In genomic region chr22:49509016-49509415, GRCh38 we compare ENCODE assay signal across 18 cellular contexts.
DNase-seq lines count a peak whose midpoint lies in the region; ATAC-seq, FAIRE-seq and TF ChIP-seq lines count a peak whose summit lies in the region.
"Had no signal": no experiment of that assay in that cellular context is flagged by ENCODE, and none has a peak within 500 bp of the region (broad histone marks: within the 10 kb centered on the region; RNA-seq: fewer than 3 reads in every experiment).

No MANE protein-coding gene starts in this region.

- no peak overlapping the region for H3K14ac ChIP-seq in H1 (ENCODE audit: insufficient read length)

- 91% methylated on average over 7 of the region's 7 CpGs; no CpG with 5 or more reads in 1 of the 2 experiments for WGBS in H1 (ENCODE audit: extremely low coverage in 1 of 2, insufficient coverage in 1 of 2, insufficient read length in 1 of 2, insufficient replicate concordance in 2 of 2, low coverage in 1 of 2, low lambda C conversion rate in 2 of 2, missing lambda C conversion rate in 1 of 2), 2 experiments
- WGBS in small intestine, 3 donors = 83 to 92% (median 86%) methylated on average over 7 of the region's 7 CpGs

- H4K5ac ChIP-seq in H1 (ENCODE audit: insufficient read length, low read depth, low read length) = no peak overlapping the region

- no peak for TF ChIP-seq EP300 in H1 (IDR thresholded peaks at IDR 0.05; ENCODE audit: borderline replicate concordance in 1 of 2, low read depth in 2 of 2, low read length in 2 of 2)

- no peak overlapping the region for H2AK5ac ChIP-seq in H1 (ENCODE audit: low read depth, low read length)

- no peaks in the 10 kb centered on the region for H3K79me2 ChIP-seq in H1 (ENCODE audit: control insufficient read depth in 1 of 2, insufficient read depth in 2 of 2, low read length in 2 of 2)

- H2AFZ ChIP-seq in H1 (ENCODE audit: low read length) = no peak overlapping the region
- H2AFZ ChIP-seq: GM23338 had no signal

- H4K8ac ChIP-seq in H1 (ENCODE audit: extremely low read depth, insufficient read depth, low read length) = no peak overlapping the region; the same call in 1 of the 2 replicates

- H3K27me3 ChIP-seq in right atrium auricular region (no peaks in the 10 kb centered on the region), H1 (replicated peaks in 1 of 4; ENCODE audit: control insufficient read depth in 3 of 4, extremely low read depth in 1 of 4, insufficient read depth in 3 of 4, low read length in 3 of 4) (no peaks in the 10 kb centered on the region), small intestine (ENCODE audit: control insufficient read depth in 2 of 2, insufficient read depth in 2 of 2, low read length in 2 of 2) (no peaks in the 10 kb centered on the region)

- no peak for ATAC-seq in sciatic nerve
- ATAC-seq: CD8-positive, alpha-beta T cell; GM23338 had no signal

- H2BK20ac ChIP-seq in H1 (ENCODE audit: low read length) = no peak overlapping the region

- no peak for TF ChIP-seq RAD21 in H1 (IDR thresholded peaks at IDR 0.05 in 1 of 2, conservative IDR thresholded peaks at IDR 0.05 in 1 of 2; ENCODE audit: low read depth in 2 of 2, low read length in 2 of 2)

- no peak for TF ChIP-seq POLR2A in H1 (IDR thresholded peaks at IDR 0.05; ENCODE audit: control extremely low read depth in 1 of 2, low read depth in 2 of 2, low read length in 2 of 2)

- no peaks in the 10 kb centered on the region for H3K79me1 ChIP-seq in H1 (ENCODE audit: low read depth, low read length)

- no peaks in the 10 kb centered on the region for H4K20me1 ChIP-seq in H1 (replicated peaks in 1 of 2; ENCODE audit: control insufficient read depth in 1 of 2, insufficient read depth in 2 of 2, low read length in 2 of 2)

- H3K4ac ChIP-seq in H1 (replicated peaks; ENCODE audit: insufficient read length, low read depth, low read length) = no peak overlapping the region

- H2BK5ac ChIP-seq in H1 (ENCODE audit: low read depth, low read length) = no peak overlapping the region

- CTCF ChIA-PET in H1 (lab: Charles Lee; ENCODE audit: partially characterized antibody) = interaction anchor here (1.7 kb wide), 1 partner anchor 18 kb away, joined by 3 read pairs; no protein-coding TSS in a partner anchor

- no peak overlapping the region for H3K9ac ChIP-seq in H1 (replicated peaks in 1 of 4; ENCODE audit: extremely low read depth in 1 of 4, low read depth in 3 of 4, low read length in 3 of 4)

- H3K56ac ChIP-seq in H1 (replicated peaks; ENCODE audit: insufficient read length, low read depth, low read length) = no peak overlapping the region

- no peak overlapping the region for H4K91ac ChIP-seq in H1 (replicated peaks; ENCODE audit: insufficient read length, low read length)

- no peak overlapping the region for H3K4me3 ChIP-seq in right atrium auricular region
- H3K4me3 ChIP-seq in H1 (ENCODE audit: extremely low read depth in 1 of 4, insufficient read depth in 2 of 4, low read depth in 3 of 4, low read length in 4 of 4) = no peak overlapping the region
- no peak overlapping the region for H3K4me3 ChIP-seq in small intestine (ENCODE audit: low read depth in 1 of 2, low read length in 2 of 2)
- H3K4me3 ChIP-seq: GM23338, HAP-1 had no signal

- H3K23me2 ChIP-seq in H1 (ENCODE audit: low read depth, low read length) = peaks cover 11% of the 10 kb centered on the region

- intact Hi-C loops in cardiac septum (cut with DNase I) (no loop called here), sciatic nerve (cut with DNase I) (loop anchor here (10.0 kb wide), 1 partner anchor 634 kb away; no protein-coding TSS in a partner anchor)

- no peak overlapping the region for H2BK12ac ChIP-seq in H1 (ENCODE audit: low read depth, low read length)

- H3K18ac ChIP-seq in H1 (ENCODE audit: extremely low read depth, low read length) = no peak overlapping the region

- peak overlapping the region; percentile 34; the same call in 1 of the 2 replicates for H2BK15ac ChIP-seq in H1 (ENCODE audit: low read length)

- H3K36me3 ChIP-seq in right atrium auricular region = no peaks in the 10 kb centered on the region
- no peaks in the 10 kb centered on the region for H3K36me3 ChIP-seq in H1 (ENCODE audit: control insufficient read depth in 2 of 4, insufficient read depth in 4 of 4, low read length in 3 of 4)
- no peaks in the 10 kb centered on the region for H3K36me3 ChIP-seq in small intestine (ENCODE audit: control insufficient read depth in 2 of 2, insufficient read depth in 2 of 2, low read length in 2 of 2)
- H3K36me3 ChIP-seq: HAP-1 had no signal

- H3K9me3 ChIP-seq in right atrium auricular region (peaks cover 0 to 14% of the 10 kb centered on the region in 2 donors), H1 (ENCODE audit: insufficient read depth in 2 of 2, low read depth in 1 of 2, low read length in 1 of 2) (no peaks in the 10 kb centered on the region; a peak in 1 of 4 replicates), small intestine (ENCODE audit: control insufficient read depth, low read depth) (no peaks in the 10 kb centered on the region)
- H3K9me3 ChIP-seq: HAP-1 had no signal

- no peak overlapping the region for H3K23ac ChIP-seq in H1 (ENCODE audit: insufficient read length)

- POLR2A ChIA-PET in H1 (lab: Charles Lee; ENCODE audit: partially characterized antibody) = interaction anchor here (1.2 kb wide), 1 partner anchor 28 kb away, joined by 4 read pairs; no protein-coding TSS in a partner anchor

- H3K27ac ChIP-seq in right atrium auricular region (no peak overlapping the region), H1 (ENCODE audit: low read depth, low read length) (no peak overlapping the region), small intestine (ENCODE audit: low read depth in 1 of 2, low read length in 1 of 2) (no peak overlapping the region)

- FAIRE-seq in H1 (lab: Jason Lieb, UNC) (no peak), small intestine (lab: Jason Lieb, UNC) (no peak)
- FAIRE-seq: G401.6, GM12892, H54 had no signal

- H3K4me1 ChIP-seq in right atrium auricular region = no peaks in the 10 kb centered on the region
- peaks cover 4 to 9% (median 6%) of the 10 kb centered on the region in 4 experiments; a peak in 6 of 7 replicates for H3K4me1 ChIP-seq in H1 (replicated peaks in 1 of 4; ENCODE audit: control insufficient read depth in 3 of 4, insufficient read depth in 4 of 4, low read length in 3 of 4)
- no peaks in the 10 kb centered on the region for H3K4me1 ChIP-seq in small intestine (ENCODE audit: control insufficient read depth in 2 of 2, insufficient read depth in 1 of 2, low read depth in 1 of 2, low read length in 1 of 2)
- H3K4me1 ChIP-seq: Caco-2 had no signal

- no peak overlapping the region for H2BK120ac ChIP-seq in H1 (replicated peaks; ENCODE audit: low read depth, low read length)

- TF ChIP-seq CTCF in right atrium auricular region (IDR thresholded peaks at IDR 0.05) (no peak), H1 (IDR thresholded peaks at IDR 0.05; ENCODE audit: control extremely low read depth in 1 of 3, insufficient read depth in 1 of 3, low read depth in 1 of 3, low read length in 3 of 3) (no peak)

- DNase-seq in cardiac septum (ENCODE audit: low spot score) (peak; percentile 61), right atrium auricular region (ENCODE audit: low spot score) (no peak), H1 (ENCODE audit: low read depth in 1 of 2, low spot score in 2 of 2) (no peak), sciatic nerve (ENCODE audit: low spot score) (peak; percentile 42), OCI-M2 (lab: John Stamatoyannopoulos, UW; ENCODE audit: unreplicated experiment) (no peak), small intestine (no peak)
- no peak for DNase-seq in activated CD8-positive, alpha-beta memory T cell treated with anti-CD3 and anti-CD28 coated beads for 24 hours
- DNase-seq: Caco-2; CD4-positive, CD25-positive, alpha-beta regulatory T cell; CD8-positive, alpha-beta T cell; DMS153; DND-41; HFFc6 had no signal

- H3K4me2 ChIP-seq in H1 (ENCODE audit: insufficient read depth in 1 of 2, low read depth in 2 of 2, low read length in 2 of 2) = no peak overlapping the region
- H3K4me2 ChIP-seq: GM23338 had no signal

TF ChIP-seq in H1, 55 proteins besides CTCF, POLR2A, EP300 and RAD21 (continues in another document):
- TF ChIP-seq CHD1 (IDR thresholded peaks at IDR 0.05; ENCODE audit: low read depth, low read length) (no peak), ATF3 (IDR thresholded peaks at IDR 0.05; ENCODE audit: insufficient read depth, low read depth, low read length) (no peak), CHD2 (IDR thresholded peaks at IDR 0.05; ENCODE audit: low read length) (no peak), MAX (IDR thresholded peaks at IDR 0.05) (no peak), TCF12 (IDR thresholded peaks at IDR 0.05; ENCODE audit: low read depth, low read length) (no peak)

Comparison
In these comparisons a context has a peak if more than half of its experiments do, and no peak if none do; other contexts are left out.
1. DNase-seq: peak in cardiac septum (single experiment) and sciatic nerve (single experiment); none in right atrium auricular region (single experiment), H1 (0 of 2), OCI-M2 (single experiment), activated CD8-positive, alpha-beta memory T cell treated with anti-CD3 and anti-CD28 coated beads for 24 hours (single experiment) and small intestine (single experiment).